11 cellular contexts compared by ENCODE assay signal in the genomic region with DNA sequence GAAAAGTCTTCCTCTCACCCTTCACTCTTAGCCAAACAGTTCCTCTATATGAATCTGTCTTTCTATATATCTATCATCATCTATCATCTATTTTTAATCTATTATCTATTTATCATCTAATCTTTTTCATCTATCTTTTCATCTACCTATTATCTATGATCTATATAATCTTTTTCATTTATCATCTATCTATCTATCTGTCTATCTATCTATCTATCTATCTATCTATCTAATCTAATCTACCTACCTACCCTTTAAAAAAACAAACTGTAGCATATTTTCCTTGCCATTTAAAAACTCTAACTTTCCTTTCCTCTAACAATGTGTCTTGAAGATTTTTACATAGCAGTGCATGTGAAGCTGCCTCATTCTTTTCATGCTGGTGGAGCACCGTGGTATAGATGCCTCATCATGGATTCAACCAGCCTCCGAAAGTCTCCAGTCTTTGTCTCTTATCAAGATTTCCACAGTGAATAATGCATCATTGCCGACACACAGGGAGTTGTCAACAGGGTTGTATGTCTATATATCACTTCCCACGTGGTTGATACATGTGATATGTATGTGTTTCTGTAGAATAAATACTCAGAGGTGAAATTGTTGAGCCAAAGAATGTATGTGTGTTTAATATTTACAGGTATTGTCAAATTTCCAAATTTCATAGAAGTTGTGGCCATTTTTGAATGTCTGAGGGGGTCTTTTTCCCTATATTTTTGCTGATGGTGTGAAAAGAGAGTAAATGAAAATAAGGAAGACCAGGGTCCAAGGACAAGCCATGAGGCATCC. TPM values are rescaled to one million over a fixed set of nuclear protein-coding genes. Genes with fewer than 3 reads are reported as not detected.
DNase-seq lines count a peak whose midpoint lies in the region; ATAC-seq and TF ChIP-seq lines count a peak whose summit lies in the region.
"Had no signal": no experiment of that assay in that cellular context is flagged by ENCODE, and none has a peak within 500 bp of the region (broad histone marks: within the 10 kb centered on the region; RNA-seq: fewer than 3 reads in every experiment).

No MANE protein-coding gene starts in this region.

- POLR2A ChIA-PET in Caco-2 (lab: Charles Lee) = no interaction called here

- H3K27ac Mint-ChIP-seq in Caco-2 (ENCODE audit: unreplicated experiment) (peak overlapping the region; percentile 50), T-helper 17 cell (peak overlapping the region; percentile 44)
- H3K27ac Mint-ChIP-seq: CD4-positive, alpha-beta T cell; H9 had no signal

- BruUV-seq in Caco-2 (replicated peaks; lab: Mats Ljungman, UMichigan) = no TSS peak

- H3K4me1 ChIP-seq in Caco-2 = peaks cover 64% of the 10 kb centered on the region

- H3K9me3 Mint-ChIP-seq in Caco-2 (ENCODE audit: unreplicated experiment) = no peaks in the 10 kb centered on the region
- H3K9me3 Mint-ChIP-seq: CD4-positive, alpha-beta T cell; H9 had no signal

- intact Hi-C loops in Caco-2 (cut with micrococcal nuclease; ENCODE audit: unreplicated experiment) = no loop called here

- no peaks in the 10 kb centered on the region for H3K27me3 ChIP-seq in Caco-2 (replicated peaks; ENCODE audit: control insufficient read depth, insufficient read depth, low read length)

- no peak for DNase-seq in Caco-2
- DNase-seq in T-helper 17 cell = no peak
- peak; percentile 14 for DNase-seq in fibroblast of the aortic adventitia (ENCODE audit: low read depth)
- DNase-seq in central memory CD4-positive, alpha-beta T cell = no peak
- no peak for DNase-seq in NCI-H524 treated with DMSO at 0.1 percent for 48 hours (lab: John Stamatoyannopoulos, UW)
- DNase-seq: ACHN; CD4-positive, alpha-beta T cell; DMS79 treated with DMSO at 0.1 percent for 48 hours; GF-D8; H9 had no signal

- H3K4me1 Mint-ChIP-seq in Caco-2 (ENCODE audit: low read depth, unreplicated experiment) = peaks cover 63% of the 10 kb centered on the region
- H3K4me1 Mint-ChIP-seq in T-helper 17 cell = peaks cover 5% of the 10 kb centered on the region

- H3K36me3 Mint-ChIP-seq in Caco-2 (ENCODE audit: insufficient read depth, unreplicated experiment) (peaks cover 1% of the 10 kb centered on the region), T-helper 17 cell (ENCODE audit: low read depth) (peaks cover 6% of the 10 kb centered on the region)

- H3K4me3 Mint-ChIP-seq in Caco-2 (ENCODE audit: unreplicated experiment) = no peak overlapping the region
- H3K4me3 Mint-ChIP-seq in T-helper 17 cell = no peak overlapping the region
- H3K4me3 Mint-ChIP-seq: CD4-positive, alpha-beta T cell; H9 had no signal

- H3K27me3 Mint-ChIP-seq in Caco-2 (ENCODE audit: insufficient read depth, unreplicated experiment) = no peaks in the 10 kb centered on the region
- peaks cover 55% of the 10 kb centered on the region for H3K27me3 Mint-ChIP-seq in T-helper 17 cell
- H3K27me3 Mint-ChIP-seq: CD4-positive, alpha-beta T cell had no signal

- no peak for ATAC-seq in T-helper 17 cell
- no peak for ATAC-seq in GM19324 (IDR thresholded peaks at IDR 0.05; ENCODE audit: low FRiP score, unreplicated experiment)

- H3K36me3 ChIP-seq in Caco-2 (ENCODE audit: control insufficient read depth, insufficient read depth, low read length) = no peaks in the 10 kb centered on the region

- H3K4me3 ChIP-seq in Caco-2 (ENCODE audit: low read depth, low read length) = no peak overlapping the region
- no peak overlapping the region for H3K4me3 ChIP-seq in fibroblast of the aortic adventitia (ENCODE audit: low read depth, low read length)

- CTCF ChIA-PET in Caco-2 (lab: Charles Lee) = interaction anchor here (0.7 kb wide), 1 partner anchor 16 kb away, joined by 3 read pairs; no protein-coding TSS in a partner anchor

- TF ChIP-seq CTCF in Caco-2 (IDR thresholded peaks at IDR 0.05; ENCODE audit: insufficient read depth in 1 of 2, low read depth in 1 of 2, low read length in 1 of 2, severe bottlenecking in 1 of 2, unreplicated experiment in 1 of 2) (no peak), fibroblast of the aortic adventitia (IDR thresholded peaks at IDR 0.05; ENCODE audit: insufficient read depth, low read length) (no peak)

- H3K9me3 ChIP-seq in Caco-2 (no peaks in the 10 kb centered on the region), T-helper 17 cell (ENCODE audit: control insufficient read depth, low read length, poor library complexity, severe bottlenecking) (no peaks in the 10 kb centered on the region)

RNA-seq across cellular contexts. Expression of gene VEGFA, which starts 51.3 kb away (rescaled TPM):
- total RNA-seq in Caco-2 (2022) (172 and 174 TPM in 2 replicates), T-helper 17 cell (1 to 10 TPM; 5.6 to 6.3 TPM), fibroblast of the aortic adventitia (ENCODE audit: low replicate concordance) (98.9 and 163 TPM in 2 replicates)

Comparison
In these comparisons a context has a peak if more than half of its experiments do, and no peak if none do; other contexts are left out.
1. RNA of gene VEGFA, which starts 51.3 kb away (total RNA-seq): 172 to 174 TPM in Caco-2 and 98.9 to 163 TPM in fibroblast of the aortic adventitia; 5.6 to 6.3 TPM in T-helper 17 cell; every median in the first group is over 10 times any median in the second.